1 cellular context compared by ENCODE assay signal in genomic region chr1:179353546-179353945, GRCh38.
TF ChIP-seq lines count a peak whose summit lies in the region.

No MANE protein-coding gene starts in this region.

TF ChIP-seq in K562, 482 proteins besides CTCF, POLR2A, EP300 and RAD21 (continued from another document):
- TF ChIP-seq CREM (IDR thresholded peaks at IDR 0.05; ENCODE audit: low read depth), result no peak
- TF ChIP-seq, protein P1, sequence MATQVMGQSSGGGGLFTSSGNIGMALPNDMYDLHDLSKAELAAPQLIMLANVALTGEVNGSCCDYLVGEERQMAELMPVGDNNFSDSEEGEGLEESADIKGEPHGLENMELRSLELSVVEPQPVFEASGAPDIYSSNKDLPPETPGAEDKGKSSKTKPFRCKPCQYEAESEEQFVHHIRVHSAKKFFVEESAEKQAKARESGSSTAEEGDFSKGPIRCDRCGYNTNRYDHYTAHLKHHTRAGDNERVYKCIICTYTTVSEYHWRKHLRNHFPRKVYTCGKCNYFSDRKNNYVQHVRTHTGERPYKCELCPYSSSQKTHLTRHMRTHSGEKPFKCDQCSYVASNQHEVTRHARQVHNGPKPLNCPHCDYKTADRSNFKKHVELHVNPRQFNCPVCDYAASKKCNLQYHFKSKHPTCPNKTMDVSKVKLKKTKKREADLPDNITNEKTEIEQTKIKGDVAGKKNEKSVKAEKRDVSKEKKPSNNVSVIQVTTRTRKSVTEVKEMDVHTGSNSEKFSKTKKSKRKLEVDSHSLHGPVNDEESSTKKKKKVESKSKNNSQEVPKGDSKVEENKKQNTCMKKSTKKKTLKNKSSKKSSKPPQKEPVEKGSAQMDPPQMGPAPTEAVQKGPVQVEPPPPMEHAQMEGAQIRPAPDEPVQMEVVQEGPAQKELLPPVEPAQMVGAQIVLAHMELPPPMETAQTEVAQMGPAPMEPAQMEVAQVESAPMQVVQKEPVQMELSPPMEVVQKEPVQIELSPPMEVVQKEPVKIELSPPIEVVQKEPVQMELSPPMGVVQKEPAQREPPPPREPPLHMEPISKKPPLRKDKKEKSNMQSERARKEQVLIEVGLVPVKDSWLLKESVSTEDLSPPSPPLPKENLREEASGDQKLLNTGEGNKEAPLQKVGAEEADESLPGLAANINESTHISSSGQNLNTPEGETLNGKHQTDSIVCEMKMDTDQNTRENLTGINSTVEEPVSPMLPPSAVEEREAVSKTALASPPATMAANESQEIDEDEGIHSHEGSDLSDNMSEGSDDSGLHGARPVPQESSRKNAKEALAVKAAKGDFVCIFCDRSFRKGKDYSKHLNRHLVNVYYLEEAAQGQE (CRISPR knock-in tag; IDR thresholded peaks at IDR 0.05; ENCODE audit: low read depth), result no peak
- no peak for TF ChIP-seq NBN (IDR thresholded peaks at IDR 0.05; ENCODE audit: low read depth)
- no peak for TF ChIP-seq AFF1 (IDR thresholded peaks at IDR 0.05; ENCODE audit: low read depth in 1 of 2, partially characterized antibody in 2 of 2)
- TF ChIP-seq ZEB2 (IDR thresholded peaks at IDR 0.05), result no peak
- TF ChIP-seq HDAC6 (IDR thresholded peaks at IDR 0.05; ENCODE audit: low read depth, low read length), result no peak
- 0 out of 2 replicates have a peak, but pooled peaks have one; percentile 12 for TF ChIP-seq ATF3 (IDR thresholded peaks at IDR 0.05)
- no peak for TF ChIP-seq ATF3 (CRISPR knock-in tag; conservative IDR thresholded peaks at IDR 0.05)
- no peak for TF ChIP-seq RUNX1 (IDR thresholded peaks at IDR 0.05; ENCODE audit: low read depth)
- no peak for TF ChIP-seq SREBF2 (CRISPR knock-in tag; IDR thresholded peaks at IDR 0.05)
- no peak for TF ChIP-seq ZSCAN29 (IDR thresholded peaks at IDR 0.05)
- TF ChIP-seq ZFP91 (CRISPR knock-in tag; IDR thresholded peaks at IDR 0.05), result no peak
- TF ChIP-seq ZNF586 (CRISPR knock-in tag; conservative IDR thresholded peaks at IDR 0.05), result no peak
- no peak for TF ChIP-seq ZNF133 (CRISPR knock-in tag; IDR thresholded peaks at IDR 0.05)
- no peak for TF ChIP-seq ZNF354B (CRISPR knock-in tag; IDR thresholded peaks at IDR 0.05)
- no peak for TF ChIP-seq HNRNPH1 (optimal IDR thresholded peaks at IDR 0.05; ENCODE audit: low read depth, low read length)
- TF ChIP-seq MITF (IDR thresholded peaks at IDR 0.05), result no peak
- TF ChIP-seq, protein P2, sequence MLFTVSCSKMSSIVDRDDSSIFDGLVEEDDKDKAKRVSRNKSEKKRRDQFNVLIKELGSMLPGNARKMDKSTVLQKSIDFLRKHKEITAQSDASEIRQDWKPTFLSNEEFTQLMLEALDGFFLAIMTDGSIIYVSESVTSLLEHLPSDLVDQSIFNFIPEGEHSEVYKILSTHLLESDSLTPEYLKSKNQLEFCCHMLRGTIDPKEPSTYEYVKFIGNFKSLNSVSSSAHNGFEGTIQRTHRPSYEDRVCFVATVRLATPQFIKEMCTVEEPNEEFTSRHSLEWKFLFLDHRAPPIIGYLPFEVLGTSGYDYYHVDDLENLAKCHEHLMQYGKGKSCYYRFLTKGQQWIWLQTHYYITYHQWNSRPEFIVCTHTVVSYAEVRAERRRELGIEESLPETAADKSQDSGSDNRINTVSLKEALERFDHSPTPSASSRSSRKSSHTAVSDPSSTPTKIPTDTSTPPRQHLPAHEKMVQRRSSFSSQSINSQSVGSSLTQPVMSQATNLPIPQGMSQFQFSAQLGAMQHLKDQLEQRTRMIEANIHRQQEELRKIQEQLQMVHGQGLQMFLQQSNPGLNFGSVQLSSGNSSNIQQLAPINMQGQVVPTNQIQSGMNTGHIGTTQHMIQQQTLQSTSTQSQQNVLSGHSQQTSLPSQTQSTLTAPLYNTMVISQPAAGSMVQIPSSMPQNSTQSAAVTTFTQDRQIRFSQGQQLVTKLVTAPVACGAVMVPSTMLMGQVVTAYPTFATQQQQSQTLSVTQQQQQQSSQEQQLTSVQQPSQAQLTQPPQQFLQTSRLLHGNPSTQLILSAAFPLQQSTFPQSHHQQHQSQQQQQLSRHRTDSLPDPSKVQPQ (CRISPR knock-in tag; IDR thresholded peaks at IDR 0.05; ENCODE audit: borderline replicate concordance), result no peak
- TF ChIP-seq FOSL1 (tag; conservative IDR thresholded peaks at IDR 0.05), result peak; percentile 50
- peak; percentile 26; the same call in 1 of the 2 replicates for TF ChIP-seq CBFA2T3 (IDR thresholded peaks at IDR 0.05)
- peak; percentile 28; the same call in 1 of the 2 replicates for TF ChIP-seq JUND (IDR thresholded peaks at IDR 0.05; ENCODE audit: borderline replicate concordance, low read depth, low read length)
- TF ChIP-seq JUND (tag; IDR thresholded peaks at IDR 0.05; ENCODE audit: borderline replicate concordance, low read depth, low read length), result no peak
